Comparison of ENCODE assay signal across 8 cellular contexts in genomic region chr5:112146323-112146848, GRCh38.
DNase-seq lines count a peak whose midpoint lies in the region; FAIRE-seq and TF ChIP-seq lines count a peak whose summit lies in the region.

No MANE protein-coding gene starts in this region.

- peak; percentile 78 for FAIRE-seq in GM12892 (lab: Jason Lieb, UNC)

- DNase-seq in GM12892 (ENCODE audit: insufficient read length), result no peak
- DNase-seq in H4 (ENCODE audit: low spot score), result peak; percentile 37
- DNase-seq in NCI-H226, result peak; percentile 23
- peak; percentile 11 for DNase-seq in kidney glomerular epithelial cell (lab: John Stamatoyannopoulos, UW)
- no peak for DNase-seq in T1000 (lab: John Stamatoyannopoulos, UW)
- no peak for DNase-seq in NCI-H1417 (lab: John Stamatoyannopoulos, UW)
- no peak for DNase-seq in NCI-H146 treated with DMSO at 0.1 percent for 48 hours (lab: John Stamatoyannopoulos, UW; ENCODE audit: unreplicated experiment)
- no peak for DNase-seq in globus pallidus (ENCODE audit: low spot score)

- TF ChIP-seq POLR2A in GM12892 (IDR thresholded peaks at IDR 0.05; ENCODE audit: low read depth, low read length), result no peak

Comparison
In these comparisons a context has a peak if more than half of its experiments do, and no peak if none do; other contexts are left out.
1. DNase-seq: peak in H4 (single experiment), NCI-H226 (single experiment) and kidney glomerular epithelial cell (single experiment); none in GM12892 (single experiment), T1000 (single experiment), NCI-H1417 (0 of 3), NCI-H146 treated with DMSO at 0.1 percent for 48 hours (single experiment) and globus pallidus (single experiment).